1 cellular context compared by ENCODE assay signal in the genomic region with DNA sequence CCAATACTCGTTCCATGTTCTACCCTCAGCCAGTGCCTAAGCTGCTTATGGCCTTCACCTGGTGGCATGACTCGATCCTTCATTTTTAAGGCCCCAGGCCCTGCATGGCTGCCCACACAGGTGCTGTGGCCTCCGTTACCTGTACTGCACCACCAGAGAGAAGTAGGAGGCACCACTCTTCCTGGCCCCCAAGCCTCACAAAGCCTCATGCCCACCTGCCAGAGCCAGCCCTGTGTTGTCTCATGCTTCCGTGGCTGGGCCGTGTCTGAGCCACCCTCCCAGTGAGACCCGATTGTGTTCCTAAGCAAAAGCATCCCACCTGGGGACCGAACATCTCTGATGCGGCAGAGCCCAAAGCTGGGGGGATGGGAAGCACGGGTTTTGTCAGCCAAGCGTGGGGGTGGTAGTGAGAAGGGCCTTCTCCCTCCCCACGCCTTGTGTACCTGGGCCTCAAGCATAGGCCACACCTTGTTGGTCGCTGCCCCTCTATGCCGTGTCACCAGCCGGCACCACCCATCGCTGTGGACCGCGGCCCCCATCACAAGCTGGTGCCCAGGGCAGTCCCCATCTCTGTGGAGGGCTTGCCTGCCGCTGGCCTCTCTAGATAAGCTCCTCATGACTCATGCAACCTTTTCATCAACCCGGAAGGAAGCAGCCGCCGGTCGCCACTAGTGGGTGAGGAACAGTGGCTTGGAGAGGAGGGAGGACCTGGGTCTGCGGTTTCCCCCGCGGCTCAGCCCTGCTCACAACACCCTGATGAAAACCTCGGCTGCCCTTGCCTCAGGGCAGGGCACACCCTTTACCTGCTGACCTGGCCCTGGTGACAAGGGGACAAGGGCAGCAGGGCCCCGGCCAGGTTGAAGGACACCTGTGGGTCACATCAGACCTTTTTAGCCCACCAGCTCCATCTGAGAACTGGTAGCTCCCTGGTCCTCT.
TF ChIP-seq lines count a peak whose summit lies in the region.

No MANE protein-coding gene starts in this region.

TF ChIP-seq in K562, 482 proteins besides CTCF, POLR2A, EP300 and RAD21 (continued from another document and continues in another):
- TF ChIP-seq, protein P1, sequence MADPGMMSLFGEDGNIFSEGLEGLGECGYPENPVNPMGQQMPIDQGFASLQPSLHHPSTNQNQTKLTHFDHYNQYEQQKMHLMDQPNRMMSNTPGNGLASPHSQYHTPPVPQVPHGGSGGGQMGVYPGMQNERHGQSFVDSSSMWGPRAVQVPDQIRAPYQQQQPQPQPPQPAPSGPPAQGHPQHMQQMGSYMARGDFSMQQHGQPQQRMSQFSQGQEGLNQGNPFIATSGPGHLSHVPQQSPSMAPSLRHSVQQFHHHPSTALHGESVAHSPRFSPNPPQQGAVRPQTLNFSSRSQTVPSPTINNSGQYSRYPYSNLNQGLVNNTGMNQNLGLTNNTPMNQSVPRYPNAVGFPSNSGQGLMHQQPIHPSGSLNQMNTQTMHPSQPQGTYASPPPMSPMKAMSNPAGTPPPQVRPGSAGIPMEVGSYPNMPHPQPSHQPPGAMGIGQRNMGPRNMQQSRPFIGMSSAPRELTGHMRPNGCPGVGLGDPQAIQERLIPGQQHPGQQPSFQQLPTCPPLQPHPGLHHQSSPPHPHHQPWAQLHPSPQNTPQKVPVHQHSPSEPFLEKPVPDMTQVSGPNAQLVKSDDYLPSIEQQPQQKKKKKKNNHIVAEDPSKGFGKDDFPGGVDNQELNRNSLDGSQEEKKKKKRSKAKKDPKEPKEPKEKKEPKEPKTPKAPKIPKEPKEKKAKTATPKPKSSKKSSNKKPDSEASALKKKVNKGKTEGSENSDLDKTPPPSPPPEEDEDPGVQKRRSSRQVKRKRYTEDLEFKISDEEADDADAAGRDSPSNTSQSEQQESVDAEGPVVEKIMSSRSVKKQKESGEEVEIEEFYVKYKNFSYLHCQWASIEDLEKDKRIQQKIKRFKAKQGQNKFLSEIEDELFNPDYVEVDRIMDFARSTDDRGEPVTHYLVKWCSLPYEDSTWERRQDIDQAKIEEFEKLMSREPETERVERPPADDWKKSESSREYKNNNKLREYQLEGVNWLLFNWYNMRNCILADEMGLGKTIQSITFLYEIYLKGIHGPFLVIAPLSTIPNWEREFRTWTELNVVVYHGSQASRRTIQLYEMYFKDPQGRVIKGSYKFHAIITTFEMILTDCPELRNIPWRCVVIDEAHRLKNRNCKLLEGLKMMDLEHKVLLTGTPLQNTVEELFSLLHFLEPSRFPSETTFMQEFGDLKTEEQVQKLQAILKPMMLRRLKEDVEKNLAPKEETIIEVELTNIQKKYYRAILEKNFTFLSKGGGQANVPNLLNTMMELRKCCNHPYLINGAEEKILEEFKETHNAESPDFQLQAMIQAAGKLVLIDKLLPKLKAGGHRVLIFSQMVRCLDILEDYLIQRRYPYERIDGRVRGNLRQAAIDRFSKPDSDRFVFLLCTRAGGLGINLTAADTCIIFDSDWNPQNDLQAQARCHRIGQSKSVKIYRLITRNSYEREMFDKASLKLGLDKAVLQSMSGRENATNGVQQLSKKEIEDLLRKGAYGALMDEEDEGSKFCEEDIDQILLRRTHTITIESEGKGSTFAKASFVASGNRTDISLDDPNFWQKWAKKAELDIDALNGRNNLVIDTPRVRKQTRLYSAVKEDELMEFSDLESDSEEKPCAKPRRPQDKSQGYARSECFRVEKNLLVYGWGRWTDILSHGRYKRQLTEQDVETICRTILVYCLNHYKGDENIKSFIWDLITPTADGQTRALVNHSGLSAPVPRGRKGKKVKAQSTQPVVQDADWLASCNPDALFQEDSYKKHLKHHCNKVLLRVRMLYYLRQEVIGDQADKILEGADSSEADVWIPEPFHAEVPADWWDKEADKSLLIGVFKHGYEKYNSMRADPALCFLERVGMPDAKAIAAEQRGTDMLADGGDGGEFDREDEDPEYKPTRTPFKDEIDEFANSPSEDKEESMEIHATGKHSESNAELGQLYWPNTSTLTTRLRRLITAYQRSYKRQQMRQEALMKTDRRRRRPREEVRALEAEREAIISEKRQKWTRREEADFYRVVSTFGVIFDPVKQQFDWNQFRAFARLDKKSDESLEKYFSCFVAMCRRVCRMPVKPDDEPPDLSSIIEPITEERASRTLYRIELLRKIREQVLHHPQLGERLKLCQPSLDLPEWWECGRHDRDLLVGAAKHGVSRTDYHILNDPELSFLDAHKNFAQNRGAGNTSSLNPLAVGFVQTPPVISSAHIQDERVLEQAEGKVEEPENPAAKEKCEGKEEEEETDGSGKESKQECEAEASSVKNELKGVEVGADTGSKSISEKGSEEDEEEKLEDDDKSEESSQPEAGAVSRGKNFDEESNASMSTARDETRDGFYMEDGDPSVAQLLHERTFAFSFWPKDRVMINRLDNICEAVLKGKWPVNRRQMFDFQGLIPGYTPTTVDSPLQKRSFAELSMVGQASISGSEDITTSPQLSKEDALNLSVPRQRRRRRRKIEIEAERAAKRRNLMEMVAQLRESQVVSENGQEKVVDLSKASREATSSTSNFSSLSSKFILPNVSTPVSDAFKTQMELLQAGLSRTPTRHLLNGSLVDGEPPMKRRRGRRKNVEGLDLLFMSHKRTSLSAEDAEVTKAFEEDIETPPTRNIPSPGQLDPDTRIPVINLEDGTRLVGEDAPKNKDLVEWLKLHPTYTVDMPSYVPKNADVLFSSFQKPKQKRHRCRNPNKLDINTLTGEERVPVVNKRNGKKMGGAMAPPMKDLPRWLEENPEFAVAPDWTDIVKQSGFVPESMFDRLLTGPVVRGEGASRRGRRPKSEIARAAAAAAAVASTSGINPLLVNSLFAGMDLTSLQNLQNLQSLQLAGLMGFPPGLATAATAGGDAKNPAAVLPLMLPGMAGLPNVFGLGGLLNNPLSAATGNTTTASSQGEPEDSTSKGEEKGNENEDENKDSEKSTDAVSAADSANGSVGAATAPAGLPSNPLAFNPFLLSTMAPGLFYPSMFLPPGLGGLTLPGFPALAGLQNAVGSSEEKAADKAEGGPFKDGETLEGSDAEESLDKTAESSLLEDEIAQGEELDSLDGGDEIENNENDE (IDR thresholded peaks at IDR 0.05; ENCODE audit: low read depth, low read length), result no peak
- TF ChIP-seq MEIS2 (IDR thresholded peaks at IDR 0.05; ENCODE audit: partially characterized antibody), result peak; percentile 22
- TF ChIP-seq BCOR (IDR thresholded peaks at IDR 0.05), result no peak; the same call in 1 of the 2 replicates
- TF ChIP-seq, protein P2, sequence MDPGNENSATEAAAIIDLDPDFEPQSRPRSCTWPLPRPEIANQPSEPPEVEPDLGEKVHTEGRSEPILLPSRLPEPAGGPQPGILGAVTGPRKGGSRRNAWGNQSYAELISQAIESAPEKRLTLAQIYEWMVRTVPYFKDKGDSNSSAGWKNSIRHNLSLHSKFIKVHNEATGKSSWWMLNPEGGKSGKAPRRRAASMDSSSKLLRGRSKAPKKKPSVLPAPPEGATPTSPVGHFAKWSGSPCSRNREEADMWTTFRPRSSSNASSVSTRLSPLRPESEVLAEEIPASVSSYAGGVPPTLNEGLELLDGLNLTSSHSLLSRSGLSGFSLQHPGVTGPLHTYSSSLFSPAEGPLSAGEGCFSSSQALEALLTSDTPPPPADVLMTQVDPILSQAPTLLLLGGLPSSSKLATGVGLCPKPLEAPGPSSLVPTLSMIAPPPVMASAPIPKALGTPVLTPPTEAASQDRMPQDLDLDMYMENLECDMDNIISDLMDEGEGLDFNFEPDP (CRISPR knock-in tag; IDR thresholded peaks at IDR 0.05), result no peak
- TF ChIP-seq, protein P3, sequence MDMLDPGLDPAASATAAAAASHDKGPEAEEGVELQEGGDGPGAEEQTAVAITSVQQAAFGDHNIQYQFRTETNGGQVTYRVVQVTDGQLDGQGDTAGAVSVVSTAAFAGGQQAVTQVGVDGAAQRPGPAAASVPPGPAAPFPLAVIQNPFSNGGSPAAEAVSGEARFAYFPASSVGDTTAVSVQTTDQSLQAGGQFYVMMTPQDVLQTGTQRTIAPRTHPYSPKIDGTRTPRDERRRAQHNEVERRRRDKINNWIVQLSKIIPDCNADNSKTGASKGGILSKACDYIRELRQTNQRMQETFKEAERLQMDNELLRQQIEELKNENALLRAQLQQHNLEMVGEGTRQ (CRISPR knock-in tag; IDR thresholded peaks at IDR 0.05), result no peak
- TF ChIP-seq CHD4 (IDR thresholded peaks at IDR 0.05; ENCODE audit: insufficient read depth, insufficient replicate concordance, low read depth, low read length, poor library complexity, severe bottlenecking), result no peak
- TF ChIP-seq, protein P4, sequence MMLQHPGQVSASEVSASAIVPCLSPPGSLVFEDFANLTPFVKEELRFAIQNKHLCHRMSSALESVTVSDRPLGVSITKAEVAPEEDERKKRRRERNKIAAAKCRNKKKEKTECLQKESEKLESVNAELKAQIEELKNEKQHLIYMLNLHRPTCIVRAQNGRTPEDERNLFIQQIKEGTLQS (IDR thresholded peaks at IDR 0.05), result peak; percentile 96
- TF ChIP-seq, protein P4 (CRISPR knock-in tag; conservative IDR thresholded peaks at IDR 0.05), result peak; percentile 94
- TF ChIP-seq HDAC3 (IDR thresholded peaks at IDR 0.05; ENCODE audit: borderline replicate concordance, partially characterized antibody), result no peak
- TF ChIP-seq ZNF274 (IDR thresholded peaks at IDR 0.05; ENCODE audit: borderline replicate concordance, low read depth, low read length), result no peak
- TF ChIP-seq GATAD2A (IDR thresholded peaks at IDR 0.05), result peak; percentile 81
- TF ChIP-seq, protein P5, sequence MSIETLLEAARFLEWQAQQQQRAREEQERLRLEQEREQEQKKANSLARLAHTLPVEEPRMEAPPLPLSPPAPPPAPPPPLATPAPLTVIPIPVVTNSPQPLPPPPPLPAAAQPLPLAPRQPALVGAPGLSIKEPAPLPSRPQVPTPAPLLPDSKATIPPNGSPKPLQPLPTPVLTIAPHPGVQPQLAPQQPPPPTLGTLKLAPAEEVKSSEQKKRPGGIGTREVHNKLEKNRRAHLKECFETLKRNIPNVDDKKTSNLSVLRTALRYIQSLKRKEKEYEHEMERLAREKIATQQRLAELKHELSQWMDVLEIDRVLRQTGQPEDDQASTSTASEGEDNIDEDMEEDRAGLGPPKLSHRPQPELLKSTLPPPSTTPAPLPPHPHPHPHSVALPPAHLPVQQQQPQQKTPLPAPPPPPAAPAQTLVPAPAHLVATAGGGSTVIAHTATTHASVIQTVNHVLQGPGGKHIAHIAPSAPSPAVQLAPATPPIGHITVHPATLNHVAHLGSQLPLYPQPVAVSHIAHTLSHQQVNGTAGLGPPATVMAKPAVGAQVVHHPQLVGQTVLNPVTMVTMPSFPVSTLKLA (conservative IDR thresholded peaks at IDR 0.05), result peak; percentile 44 to 57; a peak in 3 of 4 replicates
- TF ChIP-seq, protein P6, sequence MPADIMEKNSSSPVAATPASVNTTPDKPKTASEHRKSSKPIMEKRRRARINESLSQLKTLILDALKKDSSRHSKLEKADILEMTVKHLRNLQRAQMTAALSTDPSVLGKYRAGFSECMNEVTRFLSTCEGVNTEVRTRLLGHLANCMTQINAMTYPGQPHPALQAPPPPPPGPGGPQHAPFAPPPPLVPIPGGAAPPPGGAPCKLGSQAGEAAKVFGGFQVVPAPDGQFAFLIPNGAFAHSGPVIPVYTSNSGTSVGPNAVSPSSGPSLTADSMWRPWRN (IDR thresholded peaks at IDR 0.05; ENCODE audit: low read depth), result no peak
- TF ChIP-seq PYGO2 (tag; IDR thresholded peaks at IDR 0.05), result no peak
- no peak for TF ChIP-seq DACH1 (IDR thresholded peaks at IDR 0.05; ENCODE audit: partially characterized antibody)
- TF ChIP-seq OTX1 (CRISPR knock-in tag; IDR thresholded peaks at IDR 0.05), result no peak
- peak; percentile 18 for TF ChIP-seq RBM22 (IDR thresholded peaks at IDR 0.05; ENCODE audit: low read depth, low read length, poor library complexity, severe bottlenecking)
- no peak for TF ChIP-seq HOXB6 (CRISPR knock-in tag; IDR thresholded peaks at IDR 0.05; ENCODE audit: borderline replicate concordance)
- TF ChIP-seq, protein P7, sequence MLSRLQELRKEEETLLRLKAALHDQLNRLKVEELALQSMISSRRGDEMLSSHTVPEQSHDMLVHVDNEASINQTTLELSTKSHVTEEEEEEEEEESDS (CRISPR knock-in tag; IDR thresholded peaks at IDR 0.05), result no peak
- TF ChIP-seq U2AF2 (optimal IDR thresholded peaks at IDR 0.05; ENCODE audit: low read depth, low read length), result no peak
- peak; percentile 62; the same call in 1 of the 2 replicates for TF ChIP-seq NFE2 (IDR thresholded peaks at IDR 0.05; ENCODE audit: low read depth)
- TF ChIP-seq ADNP (tag; IDR thresholded peaks at IDR 0.05), result no peak
- TF ChIP-seq, protein P8, sequence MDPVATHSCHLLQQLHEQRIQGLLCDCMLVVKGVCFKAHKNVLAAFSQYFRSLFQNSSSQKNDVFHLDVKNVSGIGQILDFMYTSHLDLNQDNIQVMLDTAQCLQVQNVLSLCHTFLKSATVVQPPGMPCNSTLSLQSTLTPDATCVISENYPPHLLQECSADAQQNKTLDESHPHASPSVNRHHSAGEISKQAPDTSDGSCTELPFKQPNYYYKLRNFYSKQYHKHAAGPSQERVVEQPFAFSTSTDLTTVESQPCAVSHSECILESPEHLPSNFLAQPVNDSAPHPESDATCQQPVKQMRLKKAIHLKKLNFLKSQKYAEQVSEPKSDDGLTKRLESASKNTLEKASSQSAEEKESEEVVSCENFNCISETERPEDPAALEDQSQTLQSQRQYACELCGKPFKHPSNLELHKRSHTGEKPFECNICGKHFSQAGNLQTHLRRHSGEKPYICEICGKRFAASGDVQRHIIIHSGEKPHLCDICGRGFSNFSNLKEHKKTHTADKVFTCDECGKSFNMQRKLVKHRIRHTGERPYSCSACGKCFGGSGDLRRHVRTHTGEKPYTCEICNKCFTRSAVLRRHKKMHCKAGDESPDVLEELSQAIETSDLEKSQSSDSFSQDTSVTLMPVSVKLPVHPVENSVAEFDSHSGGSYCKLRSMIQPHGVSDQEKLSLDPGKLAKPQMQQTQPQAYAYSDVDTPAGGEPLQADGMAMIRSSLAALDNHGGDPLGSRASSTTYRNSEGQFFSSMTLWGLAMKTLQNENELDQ (CRISPR knock-in tag; IDR thresholded peaks at IDR 0.05; ENCODE audit: borderline replicate concordance), result no peak
- TF ChIP-seq HLTF (IDR thresholded peaks at IDR 0.05), result no peak
- no peak for TF ChIP-seq ZNF133 (CRISPR knock-in tag; IDR thresholded peaks at IDR 0.05)
- peak; percentile 94 for TF ChIP-seq ELF1 (tag; IDR thresholded peaks at IDR 0.05)
- TF ChIP-seq TAF1 (IDR thresholded peaks at IDR 0.05; ENCODE audit: control insufficient read depth, extremely low read depth, insufficient read depth, low read length, severe bottlenecking), result peak; percentile 70
- TF ChIP-seq, protein P9, sequence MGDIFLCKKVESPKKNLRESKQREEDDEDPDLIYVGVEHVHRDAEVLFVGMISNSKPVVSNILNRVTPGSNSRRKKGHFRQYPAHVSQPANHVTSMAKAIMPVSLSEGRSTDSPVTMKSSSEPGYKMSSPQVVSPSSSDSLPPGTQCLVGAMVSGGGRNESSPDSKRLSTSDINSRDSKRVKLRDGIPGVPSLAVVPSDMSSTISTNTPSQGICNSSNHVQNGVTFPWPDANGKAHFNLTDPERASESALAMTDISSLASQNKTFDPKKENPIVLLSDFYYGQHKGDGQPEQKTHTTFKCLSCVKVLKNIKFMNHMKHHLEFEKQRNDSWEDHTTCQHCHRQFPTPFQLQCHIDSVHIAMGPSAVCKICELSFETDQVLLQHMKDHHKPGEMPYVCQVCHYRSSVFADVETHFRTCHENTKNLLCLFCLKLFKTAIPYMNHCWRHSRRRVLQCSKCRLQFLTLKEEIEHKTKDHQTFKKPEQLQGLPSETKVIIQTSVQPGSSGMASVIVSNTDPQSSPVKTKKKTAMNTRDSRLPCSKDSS (IDR thresholded peaks at IDR 0.05; ENCODE audit: low read depth, partially characterized antibody), result no peak
- TF ChIP-seq CREB1 (IDR thresholded peaks at IDR 0.05), result no peak
- TF ChIP-seq CREB1 (CRISPR knock-in tag; IDR thresholded peaks at IDR 0.05), result no peak; the same call in 1 of the 2 replicates
- no peak for TF ChIP-seq STAG1 (CRISPR knock-in tag; IDR thresholded peaks at IDR 0.05; ENCODE audit: borderline replicate concordance)
- TF ChIP-seq XRCC4 (IDR thresholded peaks at IDR 0.05; ENCODE audit: extremely low read depth, insufficient read depth, insufficient read length), result no peak
- TF ChIP-seq YBX1 (IDR thresholded peaks at IDR 0.05), result no peak
- peak; percentile 82 for TF ChIP-seq ELF2 (CRISPR knock-in tag; IDR thresholded peaks at IDR 0.05)
